In the genomic region with DNA sequence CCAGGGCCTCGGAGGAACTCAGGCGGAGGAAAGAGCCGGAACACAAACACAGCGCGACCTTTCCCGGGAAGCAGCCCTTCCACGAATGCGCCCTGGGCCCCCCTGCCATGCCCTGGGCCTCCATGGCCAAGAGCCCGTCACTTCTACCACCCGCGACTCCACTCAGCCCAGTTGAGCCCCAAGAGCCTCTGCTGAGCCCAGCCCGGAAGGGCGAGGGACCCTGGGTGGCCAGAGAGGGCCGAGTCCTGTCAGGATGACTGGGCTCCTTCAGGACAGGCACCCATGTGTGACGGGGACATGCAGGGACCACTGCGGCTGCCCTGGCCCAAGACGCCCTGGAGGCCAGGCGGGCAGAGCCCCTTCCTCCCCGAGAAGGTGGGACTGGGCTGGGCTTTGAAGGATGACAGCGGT, we compare ENCODE assay signal across 20 cellular contexts. TPM values are rescaled to one million over a fixed set of nuclear protein-coding genes. Genes with fewer than 3 reads are reported as not detected.
DNase-seq lines count a peak whose midpoint lies in the region; ATAC-seq and TF ChIP-seq lines count a peak whose summit lies in the region.
"Had no signal": no experiment of that assay in that cellular context is flagged by ENCODE, and none has a peak within 500 bp of the region (broad histone marks: within the 10 kb centered on the region; RNA-seq: fewer than 3 reads in every experiment).

No MANE protein-coding gene starts in this region.

- H3K79me1 ChIP-seq in neuronal stem cell (ENCODE audit: low read depth, low read length) = no peaks in the 10 kb centered on the region

- H3K18ac ChIP-seq in neuronal stem cell (ENCODE audit: low read length) = no peak overlapping the region

- TF ChIP-seq EP300 in stomach (IDR thresholded peaks at IDR 0.05) (no peak), esophagus muscularis mucosa (IDR thresholded peaks at IDR 0.05) (no peak)

- H3K27me3 ChIP-seq in neuronal stem cell (ENCODE audit: control insufficient read depth in 3 of 3, insufficient read depth in 3 of 3, low read depth in 1 of 3, low read length in 3 of 3) (no peaks in the 10 kb centered on the region), stomach (peaks cover 0 to 22% (median 0%) of the 10 kb centered on the region in 3 donors), esophagus muscularis mucosa (peaks cover 0 to 25% (median 0%) of the 10 kb centered on the region in 4 donors)

- H3K9me3 Mint-ChIP-seq in activated CD4-positive, alpha-beta T cell treated with anti-CD3 and anti-CD28 coated beads for 36 hours (ENCODE audit: low read depth) = no peaks in the 10 kb centered on the region
- H3K9me3 Mint-ChIP-seq in nephron progenitor cell = peaks cover 14% of the 10 kb centered on the region
- H3K9me3 Mint-ChIP-seq: CD4-positive, alpha-beta T cell had no signal

- no peak for ATAC-seq in activated CD4-positive, alpha-beta T cell treated with anti-CD3 and anti-CD28 coated beads for 36 hours

- no peaks in the 10 kb centered on the region for H3K9me3 ChIP-seq in neuronal stem cell (replicated peaks in 1 of 2; ENCODE audit: control insufficient read depth in 2 of 2, insufficient read depth in 1 of 2, low read depth in 1 of 2, low read length in 2 of 2)
- no peaks in the 10 kb centered on the region for H3K9me3 ChIP-seq in stomach
- no peaks in the 10 kb centered on the region for H3K9me3 ChIP-seq in esophagus muscularis mucosa

- intact Hi-C loops in stomach (cut with DNase I; ENCODE audit: low total_unique reads) (no loop called here), esophagus muscularis mucosa (cut with DNase I) (no loop called here)
- intact Hi-C loops in activated CD4-positive, alpha-beta T cell treated with anti-CD3 and anti-CD28 coated beads for 36 hours (cut with DNase I, micrococcal nuclease) = no loop called here

- no peak overlapping the region for H2BK15ac ChIP-seq in neuronal stem cell (ENCODE audit: low read length)

- H3K27ac ChIP-seq in coronary artery (no peak overlapping the region), neuronal stem cell (replicated peaks; ENCODE audit: low read length) (no peak overlapping the region), stomach (no peak overlapping the region), esophagus muscularis mucosa (replicated peaks in 1 of 4) (no peak overlapping the region)
- H3K27ac ChIP-seq: HL-60 had no signal

- H3K4me3 Mint-ChIP-seq in activated CD4-positive, alpha-beta T cell treated with anti-CD3 and anti-CD28 coated beads for 36 hours = no peak overlapping the region
- H3K4me3 Mint-ChIP-seq in nephron progenitor cell = no peak overlapping the region
- H3K4me3 Mint-ChIP-seq: CD4-positive, alpha-beta T cell; IgD-negative memory B cell had no signal

- no peak for TF ChIP-seq CTCF in coronary artery (IDR thresholded peaks at IDR 0.05)
- TF ChIP-seq CTCF in stomach (IDR thresholded peaks at IDR 0.05) = no peak
- no peak for TF ChIP-seq CTCF in nephron progenitor cell (IDR thresholded peaks at IDR 0.05)
- TF ChIP-seq CTCF in esophagus muscularis mucosa (IDR thresholded peaks at IDR 0.05) = no peak

- no peak overlapping the region for H2BK12ac ChIP-seq in neuronal stem cell (ENCODE audit: low read length)

- H3K27me3 Mint-ChIP-seq in activated CD4-positive, alpha-beta T cell treated with anti-CD3 and anti-CD28 coated beads for 36 hours = peaks cover 4% of the 10 kb centered on the region
- H3K27me3 Mint-ChIP-seq in nephron progenitor cell (ENCODE audit: low read depth, poor library complexity) = peaks cover 14% of the 10 kb centered on the region

- H3K4me1 Mint-ChIP-seq in activated CD4-positive, alpha-beta T cell treated with anti-CD3 and anti-CD28 coated beads for 36 hours = no peaks in the 10 kb centered on the region
- peaks cover 44% of the 10 kb centered on the region for H3K4me1 Mint-ChIP-seq in nephron progenitor cell

- peak overlapping the region; percentile 82 for H2AFZ ChIP-seq in neuronal stem cell (ENCODE audit: low read length)

- peaks cover 0 to 3% of the 10 kb centered on the region in 2 donors for H3K4me1 ChIP-seq in neuronal stem cell (ENCODE audit: control insufficient read depth in 2 of 2, insufficient read depth in 1 of 2, low read depth in 1 of 2, low read length in 2 of 2)
- H3K4me1 ChIP-seq in stomach = no peaks in the 10 kb centered on the region
- no peaks in the 10 kb centered on the region for H3K4me1 ChIP-seq in esophagus muscularis mucosa

- H3K27ac Mint-ChIP-seq in activated CD4-positive, alpha-beta T cell treated with anti-CD3 and anti-CD28 coated beads for 36 hours = no peak overlapping the region
- no peak overlapping the region for H3K27ac Mint-ChIP-seq in nephron progenitor cell
- H3K27ac Mint-ChIP-seq: CD4-positive, alpha-beta T cell; IgD-negative memory B cell had no signal

- POLR2A ChIA-PET in activated CD4-positive, alpha-beta T cell treated with anti-CD3 and anti-CD28 coated beads for 36 hours (lab: Charles Lee) = no interaction called here

- no peaks in the 10 kb centered on the region for H3K36me3 Mint-ChIP-seq in activated CD4-positive, alpha-beta T cell treated with anti-CD3 and anti-CD28 coated beads for 36 hours (ENCODE audit: low read depth)
- no peaks in the 10 kb centered on the region for H3K36me3 Mint-ChIP-seq in nephron progenitor cell (ENCODE audit: low read depth)
- H3K36me3 Mint-ChIP-seq: IgD-negative memory B cell had no signal

- no peak overlapping the region for H2BK120ac ChIP-seq in neuronal stem cell (ENCODE audit: low read depth, low read length)

- CTCF ChIA-PET in activated CD4-positive, alpha-beta T cell treated with anti-CD3 and anti-CD28 coated beads for 36 hours (lab: Charles Lee) = no interaction called here

- H4K8ac ChIP-seq in neuronal stem cell (ENCODE audit: low read depth, low read length) = no peak overlapping the region

- DNase-seq in GM03348 (ENCODE audit: low spot score) (peak; percentile 3), coronary artery (ENCODE audit: low spot score) (peak; percentile 68), neuronal stem cell (ENCODE audit: low spot score) (no peak), stomach (peak; percentile 8), nephron progenitor cell (no peak), esophagus muscularis mucosa (ENCODE audit: extremely low spot score) (no peak)
- DNase-seq in activated CD4-positive, alpha-beta T cell treated with anti-CD3 and anti-CD28 coated beads for 36 hours = no peak
- DNase-seq: AML-193, Calu3, HCEC 1CT, Kasumi-1, MM.1S, NCI-H1105 treated with DMSO at 0.1 percent for 48 hours, NCI-H1694 treated with DMSO at 0.1 percent for 48 hours, NCI-H2107, NCI-H226, NCI-H524 treated with DMSO at 0.1 percent for 48 hours had no signal

- H3K4me2 ChIP-seq in neuronal stem cell (ENCODE audit: insufficient read depth, low read length, poor library complexity, severe bottlenecking) = no peak overlapping the region

- H2AK5ac ChIP-seq in neuronal stem cell (ENCODE audit: low read depth, low read length) = peak overlapping the region; percentile 52

- no peak overlapping the region for H4K91ac ChIP-seq in neuronal stem cell (ENCODE audit: low read depth, low read length, poor library complexity)

- no peak overlapping the region for H3K14ac ChIP-seq in neuronal stem cell (ENCODE audit: low read length)

- H3K4ac ChIP-seq in neuronal stem cell (ENCODE audit: low read length) = no peak overlapping the region

- H3K23ac ChIP-seq in neuronal stem cell (ENCODE audit: low read depth, low read length, poor library complexity) = no peak overlapping the region

- no peak for TF ChIP-seq POLR2A in stomach (IDR thresholded peaks at IDR 0.05)
- TF ChIP-seq POLR2A in esophagus muscularis mucosa (IDR thresholded peaks at IDR 0.05; ENCODE audit: low read depth) = no peak

- H3K4me3 ChIP-seq in coronary artery (no peak overlapping the region), neuronal stem cell (ENCODE audit: low read length in 2 of 2) (no peak overlapping the region), stomach (no peak overlapping the region), esophagus muscularis mucosa (no peak overlapping the region)

- H2BK5ac ChIP-seq in neuronal stem cell (ENCODE audit: low read length) = no peak overlapping the region

- H3K36me3 ChIP-seq in neuronal stem cell (replicated peaks in 1 of 2; ENCODE audit: control insufficient read depth in 2 of 2, insufficient read depth in 2 of 2, low read length in 2 of 2) = no peaks in the 10 kb centered on the region
- H3K36me3 ChIP-seq in stomach = no peaks in the 10 kb centered on the region
- H3K36me3 ChIP-seq in esophagus muscularis mucosa = no peaks in the 10 kb centered on the region

- no CpG with 5 or more reads among the region's 20 CpGs for WGBS in neuronal stem cell (ENCODE audit: extremely low coverage in 2 of 2, insufficient read length in 2 of 2, insufficient replicate concordance in 1 of 2), 2 donors
- 78 to 87% (median 84%) methylated on average over 11 to 20 of the region's 20 CpGs for WGBS in stomach, 5 donors
- 94% methylated on average over 18 of the region's 20 CpGs for WGBS in esophagus muscularis mucosa

- H3K9ac ChIP-seq in neuronal stem cell (ENCODE audit: low read depth, low read length, poor library complexity) = no peak overlapping the region

RNA-seq across cellular contexts. Expression of gene LCN1, which starts 5.7 kb away (rescaled TPM):
- polyA plus RNA-seq in neuronal stem cell (2013, experiment 1 of 2) = not detected
- not detected for polyA plus RNA-seq in neuronal stem cell (2013, experiment 2 of 2)
- not detected for total RNA-seq in stomach
- polyA plus RNA-seq in stomach = not detected
- not detected for total RNA-seq in activated CD4-positive, alpha-beta T cell treated with anti-CD3 and anti-CD28 coated beads for 36 hours
- total RNA-seq in esophagus muscularis mucosa = not detected
- total RNA-seq: Calu3; CD4-positive, alpha-beta T cell had no signal
- polyA plus RNA-seq: IgD-negative memory B cell had no signal

RNA-seq across cellular contexts. Expression of gene MRPS2, which starts 15.1 kb away (rescaled TPM):
- 88.3 TPM for polyA plus RNA-seq in neuronal stem cell (2013, experiment 1 of 2)
- polyA plus RNA-seq in neuronal stem cell (2013, experiment 2 of 2) = 78.9 TPM
- 10 to 100 TPM in 3 of 5 donors, 1 to 10 TPM in 2; 1.8 to 46.3 (median 36.2) TPM for total RNA-seq in stomach
- polyA plus RNA-seq in stomach = 10 to 100 TPM; 35.7 to 54.7 (median 44.0) TPM
- total RNA-seq in activated CD4-positive, alpha-beta T cell treated with anti-CD3 and anti-CD28 coated beads for 36 hours = 10 to 100 TPM; 50.0 to 70.6 TPM
- 10 to 100 TPM; 19.5 to 47.3 (median 37.9) TPM for total RNA-seq in esophagus muscularis mucosa

RNA-seq across cellular contexts. Expression of gene OBP2A, which starts 30.4 kb away (rescaled TPM):
- not detected for polyA plus RNA-seq in neuronal stem cell (2013, experiment 1 of 2)
- polyA plus RNA-seq in neuronal stem cell (2013, experiment 2 of 2) = not detected
- total RNA-seq in stomach (not detected), esophagus muscularis mucosa (not detected)
- polyA plus RNA-seq in stomach = not detected
- total RNA-seq in activated CD4-positive, alpha-beta T cell treated with anti-CD3 and anti-CD28 coated beads for 36 hours = not detected
- total RNA-seq: Calu3; CD4-positive, alpha-beta T cell had no signal
- polyA plus RNA-seq: IgD-negative memory B cell had no signal

RNA-seq across cellular contexts. Expression of gene PPP1R26, which starts 36.0 kb away (rescaled TPM):
- 20.7 TPM for polyA plus RNA-seq in neuronal stem cell (2013, experiment 1 of 2)
- polyA plus RNA-seq in neuronal stem cell (2013, experiment 2 of 2) = 20.4 TPM
- total RNA-seq in stomach (10 to 100 TPM; 11.6 to 22.8 (median 15.4) TPM), esophagus muscularis mucosa (10 to 100 TPM in 3 of 4 donors, 1 to 10 TPM in 1; 10.0 to 31.1 (median 18.2) TPM)
- 1 to 10 TPM; 5.3 to 7.4 (median 6.8) TPM for polyA plus RNA-seq in stomach
- total RNA-seq in activated CD4-positive, alpha-beta T cell treated with anti-CD3 and anti-CD28 coated beads for 36 hours = 1 to 10 TPM; 1.5 to 2.4 TPM

RNA-seq across cellular contexts. Expression of gene PAEP, which starts 46.0 kb away (rescaled TPM):
- not detected for polyA plus RNA-seq in neuronal stem cell (2013, experiment 1 of 2)
- not detected for polyA plus RNA-seq in neuronal stem cell (2013, experiment 2 of 2)
- not detected for total RNA-seq in stomach
- polyA plus RNA-seq in stomach = not detected
- total RNA-seq in activated CD4-positive, alpha-beta T cell treated with anti-CD3 and anti-CD28 coated beads for 36 hours = not detected
- total RNA-seq in esophagus muscularis mucosa = not detected
- total RNA-seq: CD4-positive, alpha-beta T cell had no signal
- polyA plus RNA-seq: IgD-negative memory B cell had no signal

Comparison
In these comparisons a context has a peak if more than half of its experiments do, and no peak if none do; other contexts are left out.
1. DNase-seq: peak in GM03348 (single experiment), coronary artery (single experiment) and stomach (single experiment); none in neuronal stem cell (single experiment), activated CD4-positive, alpha-beta T cell treated with anti-CD3 and anti-CD28 coated beads for 36 hours (single experiment), nephron progenitor cell (single experiment) and esophagus muscularis mucosa (single experiment).